Comparison of ENCODE assay signal across 8 cellular contexts in genomic region chr15:78719819-78720450, GRCh38.
A peak's percentile ranks its signal among the peaks of the same experiment; 100 is the strongest.
DNase-seq lines count a peak whose midpoint lies in the region; ATAC-seq, FAIRE-seq and TF ChIP-seq lines count a peak whose summit lies in the region.
"Not testable (repeated sequence)": the region's sequence is repeated elsewhere in the genome, so short reads cannot be mapped to it uniquely, and the experiment has no call there.

No MANE protein-coding gene starts in this region.

- not testable (repeated sequence) for H3K36me3 ChIP-seq in BE2C; DOHH2 (ENCODE audit: control insufficient read depth, low read length); KOPT-K1 (ENCODE audit: insufficient read depth, low read length); HepG2 (replicated peaks in 1 of 2; ENCODE audit: control insufficient read depth in 1 of 2, insufficient read depth in 2 of 2, low read length in 2 of 2); stomach

- not testable (repeated sequence) for H3K4me1 ChIP-seq in BE2C; DOHH2 (ENCODE audit: control insufficient read depth, low read length); HepG2 (ENCODE audit: insufficient read depth, low read length); stomach

- not testable (repeated sequence) for TF ChIP-seq EP300 in HepG2 (IDR thresholded peaks at IDR 0.05; ENCODE audit: low read depth in 2 of 2, low read length in 2 of 2); HepG2 (CRISPR knock-in tag; IDR thresholded peaks at IDR 0.05; ENCODE audit: borderline replicate concordance); stomach (IDR thresholded peaks at IDR 0.05)

- not testable (repeated sequence) for H3K9ac ChIP-seq in HepG2 (ENCODE audit: insufficient read depth, low read depth, low read length)

- POLR2A ChIA-PET in HepG2 (lab: Yijun Ruan, JAX), result not testable (repeated sequence)

- H3K4me2 ChIP-seq in DOHH2 (ENCODE audit: low read length) (peak overlapping the region; percentile 31; the same call in 1 of the 2 replicates), HepG2 (ENCODE audit: low read depth, low read length) (peak overlapping the region; percentile 58; the same call in 1 of the 2 replicates)

- not testable (repeated sequence) for H3F3A ChIP-seq in DOHH2 (ENCODE audit: control insufficient read depth, insufficient read depth)

- not testable (repeated sequence) for TF ChIP-seq RAD21 in HepG2 (CRISPR knock-in tag; IDR thresholded peaks at IDR 0.05)

- intact Hi-C loops in HepG2 (cut with micrococcal nuclease; ENCODE audit: unreplicated experiment); stomach (cut with DNase I; ENCODE audit: low total_unique reads): not testable (repeated sequence)

- BruUV-seq in HepG2 (replicated peaks; lab: Mats Ljungman, UMichigan), result not testable (repeated sequence)

- not testable (repeated sequence) for H3K9me2 ChIP-seq in DOHH2 (replicated peaks; ENCODE audit: control insufficient read depth, low read length)

- H2AFZ ChIP-seq in HepG2 (ENCODE audit: low read length), result not testable (repeated sequence)

- 5% methylated on average over 12 of the region's 21 CpGs for WGBS in HepG2 (ENCODE audit: low lambda C conversion rate)
- 58 to 74% (median 60%) methylated on average over 21 of the region's 21 CpGs for WGBS in stomach, 5 donors

- ATAC-seq in HepG2, result not testable (repeated sequence)

- not testable (repeated sequence) for H3K27me3 ChIP-seq in BE2C; DOHH2 (ENCODE audit: control insufficient read depth, low read length); HepG2 (ENCODE audit: control insufficient read depth in 1 of 2, insufficient read depth in 2 of 2, low read length in 2 of 2); stomach

- H4K20me1 ChIP-seq in DOHH2 (ENCODE audit: control insufficient read depth, insufficient read depth, low read depth, low read length); HepG2 (ENCODE audit: insufficient read depth, low read length): not testable (repeated sequence)

- not testable (repeated sequence) for TF ChIP-seq POLR2A in HepG2 (IDR thresholded peaks at IDR 0.05; ENCODE audit: insufficient read depth in 1 of 2, low read depth in 2 of 2, low read length in 2 of 2); stomach (IDR thresholded peaks at IDR 0.05)

- not testable (repeated sequence) for FAIRE-seq in HepG2 (lab: Jason Lieb, UNC)

- not testable (repeated sequence) for H3K27ac ChIP-seq in DOHH2 (ENCODE audit: low read depth, low read length); HepG2 (ENCODE audit: extremely low read length, insufficient read depth, low read length); stomach
- peak overlapping the region; percentile 28 for H3K27ac ChIP-seq in KOPT-K1 (ENCODE audit: low read depth, low read length, poor library complexity, severe bottlenecking)

- H3K79me2 ChIP-seq in DOHH2 (ENCODE audit: control insufficient read depth, low read length); HepG2 (ENCODE audit: insufficient read depth, low read length): not testable (repeated sequence)

- in situ Hi-C loops in HepG2 (cut with HindIII; ENCODE audit: extremely low pct_ligation_motif_present, low pct_unique_long_range_greater_than_20kb), result loop anchor here (10.0 kb wide), 1 partner anchor 415 kb away; no protein-coding TSS in a partner anchor

- CTCF ChIA-PET in HepG2 (lab: Yijun Ruan, JAX; ENCODE audit: low intra/inter-chr PET ratio, low total read pairs), result not testable (repeated sequence)

- not testable (repeated sequence) for TF ChIP-seq CTCF in BE2C (IDR thresholded peaks at IDR 0.05; ENCODE audit: low read depth, low read length); DOHH2 (IDR thresholded peaks at IDR 0.05; ENCODE audit: low read depth, low read length, poor library complexity, severe bottlenecking); HepG2 (CRISPR knock-in tag; IDR thresholded peaks at IDR 0.05); stomach (IDR thresholded peaks at IDR 0.05)

- H3K9me3 ChIP-seq in BE2C; DOHH2 (ENCODE audit: control insufficient read depth, insufficient read depth, low read length); KOPT-K1 (ENCODE audit: insufficient read depth, low read length, poor library complexity, severe bottlenecking); HepG2 (ENCODE audit: low read length); stomach: not testable (repeated sequence)

- H3K4me3 ChIP-seq in BE2C (ENCODE audit: low read depth, low read length); stomach: not testable (repeated sequence)
- H3K4me3 ChIP-seq in DOHH2 (ENCODE audit: low read length) (peak overlapping the region; percentile 41; the same call in 1 of the 2 replicates), HepG2 (replicated peaks in 1 of 3; ENCODE audit: insufficient read depth in 1 of 3, low read depth in 2 of 3, low read length in 3 of 3) (peak overlapping the region in 2 of 3 experiments; percentile 38 to 52; a peak in 5 of 6 replicates)

- DNase-seq in BE2C, result peak; percentile 47
- peak; percentile 22 for DNase-seq in NCI-H2171 treated with DMSO at 0.1 percent for 48 hours (lab: John Stamatoyannopoulos, UW)
- DNase-seq in OCI-M1 (lab: John Stamatoyannopoulos, UW), result peak; percentile 60
- DNase-seq in activated CD8-positive, alpha-beta memory T cell treated with anti-CD3 and anti-CD28 coated beads for 24 hours, result peak; percentile 13
- DNase-seq in HepG2 (ENCODE audit: low spot score), result peak; percentile 23
- peak; percentile 35 for DNase-seq in stomach

TF ChIP-seq in HepG2, 621 proteins besides CTCF, POLR2A, EP300 and RAD21 (continues in another document):
- TF ChIP-seq RARA (CRISPR knock-in tag; IDR thresholded peaks at IDR 0.05), result peak; percentile 81
- TF ChIP-seq NR2F1 (CRISPR knock-in tag; IDR thresholded peaks at IDR 0.05), result 0 out of 4 replicates have a peak, but pooled peaks of 1 of the 2 experiments have one; percentile 10
- TF ChIP-seq ZBTB7B (CRISPR knock-in tag; IDR thresholded peaks at IDR 0.05), result 0 out of 2 replicates have a peak, but pooled peaks have one; percentile 19
- 0 out of 2 replicates have a peak, but pooled peaks have one; percentile 23 for TF ChIP-seq DRAP1 (CRISPR knock-in tag; IDR thresholded peaks at IDR 0.05)
- TF ChIP-seq ETV5 (CRISPR knock-in tag; IDR thresholded peaks at IDR 0.05; ENCODE audit: borderline replicate concordance), result peak; percentile 43; the same call in 1 of the 2 replicates
- peak; percentile 82 for TF ChIP-seq ZNF281 (CRISPR knock-in tag; IDR thresholded peaks at IDR 0.05; ENCODE audit: borderline replicate concordance)
- TF ChIP-seq NR2F6 (IDR thresholded peaks at IDR 0.05), result peak; percentile 19; the same call in 1 of the 2 replicates
- 0 out of 2 replicates have a peak, but pooled peaks have one; percentile 40 for TF ChIP-seq NR2F6 (CRISPR knock-in tag; IDR thresholded peaks at IDR 0.05)
- TF ChIP-seq FOXA3 (CRISPR knock-in tag; IDR thresholded peaks at IDR 0.05), result peak; percentile 62; the same call in 1 of the 2 replicates
- peak; percentile 42; the same call in 1 of the 2 replicates for TF ChIP-seq SP5 (CRISPR knock-in tag; IDR thresholded peaks at IDR 0.05; ENCODE audit: borderline replicate concordance, low read depth)
- TF ChIP-seq NR2C2 (CRISPR knock-in tag; IDR thresholded peaks at IDR 0.05; ENCODE audit: borderline replicate concordance), result 0 out of 2 replicates have a peak, but pooled peaks have one; percentile 31
- TF ChIP-seq LCORL (IDR thresholded peaks at IDR 0.05), result not testable (repeated sequence)
- 0 out of 2 replicates have a peak, but pooled peaks have one; percentile 22 for TF ChIP-seq LCORL (CRISPR knock-in tag; IDR thresholded peaks at IDR 0.05)
- TF ChIP-seq HNF4A (CRISPR knock-in tag; IDR thresholded peaks at IDR 0.05), result peak; percentile 27; the same call in 1 of the 2 replicates
